10 cellular contexts compared by ENCODE assay signal in the genomic region with DNA sequence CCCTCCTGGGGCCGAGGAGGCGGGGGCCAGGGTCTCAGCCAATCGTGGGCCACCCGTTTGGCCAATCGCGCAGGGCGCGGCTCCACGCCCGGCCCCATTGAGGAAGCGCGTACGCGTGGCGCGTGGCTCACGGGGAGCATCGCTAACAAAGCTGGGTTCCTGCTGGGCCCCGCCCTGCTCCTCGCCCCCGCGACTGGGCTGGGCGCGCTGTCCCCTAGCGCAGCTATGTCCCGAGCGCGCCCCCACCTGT. TPM values are rescaled to one million over a fixed set of nuclear protein-coding genes. Genes with fewer than 3 reads are reported as not detected.
DNase-seq lines count a peak whose midpoint lies in the region; ATAC-seq and TF ChIP-seq lines count a peak whose summit lies in the region.
"Had no signal": no experiment of that assay in that cellular context is flagged by ENCODE, and none has a peak within 500 bp of the region (broad histone marks: within the 10 kb centered on the region; RNA-seq: fewer than 3 reads in every experiment).

No MANE protein-coding gene starts in this region.

- no peak overlapping the region for H3K4me3 ChIP-seq in CD4-positive, alpha-beta memory T cell (ENCODE audit: low read length in 2 of 2)
- H3K4me3 ChIP-seq in heart left ventricle, result peak overlapping the region in 5 of 12 donors; percentile 4 to 59 (median 47)
- peak overlapping the region; percentile 38 for H3K4me3 ChIP-seq in psoas muscle
- no peak overlapping the region for H3K4me3 ChIP-seq in foreskin fibroblast (ENCODE audit: low read depth in 1 of 2, low read length in 2 of 2)
- no peak overlapping the region for H3K4me3 ChIP-seq in BE2C (ENCODE audit: low read depth, low read length)
- no peak overlapping the region for H3K4me3 ChIP-seq in PC-9

- H3K27me3 Mint-ChIP-seq in CD4-positive, alpha-beta memory T cell, result peaks cover 17% of the 10 kb centered on the region in 2 donors
- H3K27me3 Mint-ChIP-seq in T-helper 2 cell treated with Interferon-gamma antibody and Interleukin-4, amounts not matched to agents 5 μg/mL and 100 μg/mL, for 36 hours (ENCODE audit: low read depth), result peaks cover 40% of the 10 kb centered on the region

- no peak overlapping the region for H3K27ac Mint-ChIP-seq in CD4-positive, alpha-beta memory T cell
- H3K27ac Mint-ChIP-seq in T-helper 2 cell treated with Interferon-gamma antibody and Interleukin-4, amounts not matched to agents 5 μg/mL and 100 μg/mL, for 36 hours, result no peak overlapping the region

- ATAC-seq in heart left ventricle (peak in 3 of 4 donors; percentile 47 to 62 (median 61)), psoas muscle (no peak)

- no peaks in the 10 kb centered on the region for H3K79me2 ChIP-seq in PC-9 (ENCODE audit: low read depth)

- no peaks in the 10 kb centered on the region for H4K20me1 ChIP-seq in PC-9 (ENCODE audit: insufficient read depth)

- H3K4me3 Mint-ChIP-seq in CD4-positive, alpha-beta memory T cell, result no peak overlapping the region
- no peak overlapping the region for H3K4me3 Mint-ChIP-seq in T-helper 2 cell treated with Interferon-gamma antibody and Interleukin-4, amounts not matched to agents 5 μg/mL and 100 μg/mL, for 36 hours

- CTCF ChIA-PET in CD4-positive, alpha-beta memory T cell (lab: Charles Lee; ENCODE audit: partially characterized antibody), result no interaction called here
- CTCF ChIA-PET in PC-9 (lab: Charles Lee), result no interaction called here

- no peak overlapping the region for H3K27ac ChIP-seq in CD4-positive, alpha-beta memory T cell (ENCODE audit: low read depth, low read length)
- H3K27ac ChIP-seq in heart left ventricle, result no peak overlapping the region
- H3K27ac ChIP-seq in psoas muscle, result no peak overlapping the region
- H3K27ac ChIP-seq in PC-9, result no peak overlapping the region

- peaks cover 11% of the 10 kb centered on the region for H3K27me3 ChIP-seq in CD4-positive, alpha-beta memory T cell (ENCODE audit: insufficient read depth, low read length)
- H3K27me3 ChIP-seq in heart left ventricle (peaks cover 34 to 58% (median 46%) of the 10 kb centered on the region in 9 donors), psoas muscle (ENCODE audit: insufficient read depth in 3 of 3, low read length in 2 of 3) (peaks cover 0 to 84% (median 40%) of the 10 kb centered on the region in 3 donors), BE2C (peaks cover 26% of the 10 kb centered on the region), PC-9 (ENCODE audit: insufficient read depth, low read depth) (no peaks in the 10 kb centered on the region)

- POLR2A ChIA-PET in CD4-positive, alpha-beta memory T cell (lab: Charles Lee; ENCODE audit: partially characterized antibody), result no interaction called here
- POLR2A ChIA-PET in PC-9 (lab: Charles Lee; ENCODE audit: unreplicated experiment), result no interaction called here

- peak in 4 of 5 donors; percentile 25 to 48 (median 36) for DNase-seq in CD4-positive, alpha-beta memory T cell
- DNase-seq in activated CD4-positive, alpha-beta T cell treated with anti-CD3 and anti-CD28 coated beads for 4 hours, result peak; percentile 61 to 63
- peak in 2 of 5 donors; percentile 63 to 79 for DNase-seq in heart left ventricle
- DNase-seq in psoas muscle, result peak; percentile 48 to 65
- DNase-seq in foreskin fibroblast, result no peak
- no peak for DNase-seq in BE2C
- no peak for DNase-seq in PC-9
- DNase-seq in T-helper 2 cell treated with Interferon-gamma antibody and Interleukin-4, amounts not matched to agents 5 μg/mL and 100 μg/mL, for 36 hours (ENCODE audit: low spot score), result no peak

- no peak for TF ChIP-seq POLR2A in heart left ventricle (IDR thresholded peaks at IDR 0.05)

- no peaks in the 10 kb centered on the region for H3K9me3 ChIP-seq in CD4-positive, alpha-beta memory T cell (ENCODE audit: control insufficient read depth in 1 of 2, low read length in 2 of 2)
- H3K9me3 ChIP-seq in heart left ventricle (no peaks in the 10 kb centered on the region), psoas muscle (no peaks in the 10 kb centered on the region), BE2C (no peaks in the 10 kb centered on the region), PC-9 (ENCODE audit: insufficient read depth, low read depth) (no peaks in the 10 kb centered on the region)

- 0 to 4% (median 3%) methylated on average over 1 to 28 of the region's 28 CpGs for WGBS in heart left ventricle, 4 donors
- 0 to 4% (median 2%) methylated on average over 28 of the region's 28 CpGs for WGBS in psoas muscle, 3 donors

- H3K9me2 ChIP-seq in PC-9 (ENCODE audit: insufficient read depth), result no peaks in the 10 kb centered on the region

- no TSS peak for BruUV-seq in PC-9 (replicated peaks; lab: Mats Ljungman, UMichigan)

- H3K4me1 Mint-ChIP-seq in CD4-positive, alpha-beta memory T cell, result peaks cover 6 to 21% (median 13%) of the 10 kb centered on the region in 4 donors
- H3K4me1 Mint-ChIP-seq in T-helper 2 cell treated with Interferon-gamma antibody and Interleukin-4, amounts not matched to agents 5 μg/mL and 100 μg/mL, for 36 hours (ENCODE audit: low read depth), result peaks cover 9% of the 10 kb centered on the region

- peaks cover 32% of the 10 kb centered on the region for H3K4me1 ChIP-seq in CD4-positive, alpha-beta memory T cell (ENCODE audit: insufficient read depth, low read length)
- H3K4me1 ChIP-seq in heart left ventricle, result peaks cover 0 to 36% (median 12%) of the 10 kb centered on the region in 12 donors
- peaks cover 4% of the 10 kb centered on the region for H3K4me1 ChIP-seq in psoas muscle
- H3K4me1 ChIP-seq in BE2C, result no peaks in the 10 kb centered on the region
- 0 out of 2 replicates have a peak, but pooled peaks cover 6% of the 10 kb centered on the region for H3K4me1 ChIP-seq in PC-9 (replicated peaks; ENCODE audit: insufficient read depth)

- intact Hi-C loops in CD4-positive, alpha-beta memory T cell (cut with micrococcal nuclease), result no loop called here
- intact Hi-C loops in heart left ventricle (cut with DNase I), result no loop called here
- intact Hi-C loops in psoas muscle (cut with DNase I), result no loop called here
- intact Hi-C loops in PC-9 (cut with micrococcal nuclease; ENCODE audit: unreplicated experiment), result no loop called here

- no peaks in the 10 kb centered on the region for H3K36me3 Mint-ChIP-seq in CD4-positive, alpha-beta memory T cell
- no peaks in the 10 kb centered on the region for H3K36me3 Mint-ChIP-seq in T-helper 2 cell treated with Interferon-gamma antibody and Interleukin-4, amounts not matched to agents 5 μg/mL and 100 μg/mL, for 36 hours (ENCODE audit: low read depth)

- H3K4me2 ChIP-seq in PC-9, result no peak overlapping the region

- peaks cover 0 to 2% (median 0%) of the 10 kb centered on the region in 8 donors for H3K9me3 Mint-ChIP-seq in CD4-positive, alpha-beta memory T cell
- no peaks in the 10 kb centered on the region for H3K9me3 Mint-ChIP-seq in T-helper 2 cell treated with Interferon-gamma antibody and Interleukin-4, amounts not matched to agents 5 μg/mL and 100 μg/mL, for 36 hours

- H3F3A ChIP-seq in PC-9 (ENCODE audit: insufficient read depth, low read depth), result peaks cover 7% of the 10 kb centered on the region

- no peak overlapping the region for H2AFZ ChIP-seq in PC-9

- TF ChIP-seq CTCF in heart left ventricle (IDR thresholded peaks at IDR 0.05) (no peak), psoas muscle (IDR thresholded peaks at IDR 0.05) (no peak), foreskin fibroblast (IDR thresholded peaks at IDR 0.05; ENCODE audit: low read depth, low read length) (no peak), BE2C (IDR thresholded peaks at IDR 0.05; ENCODE audit: low read depth, low read length) (no peak), PC-9 (conservative IDR thresholded peaks at IDR 0.05) (no peak)

- H3K36me3 ChIP-seq in CD4-positive, alpha-beta memory T cell (ENCODE audit: insufficient read depth, low read length), result no peaks in the 10 kb centered on the region
- H3K36me3 ChIP-seq in heart left ventricle, result no peaks in the 10 kb centered on the region
- no peaks in the 10 kb centered on the region for H3K36me3 ChIP-seq in psoas muscle (ENCODE audit: insufficient read depth in 1 of 2, low read depth in 1 of 2)
- no peaks in the 10 kb centered on the region for H3K36me3 ChIP-seq in BE2C
- no peaks in the 10 kb centered on the region for H3K36me3 ChIP-seq in PC-9 (ENCODE audit: low read depth)

RNA-seq across cellular contexts. Expression of gene ASCL2, which starts 0.6 kb away (rescaled TPM):
- under 1 TPM in 1 of 2 experiments, not detected in 1; 0.29 TPM for total RNA-seq in CD4-positive, alpha-beta memory T cell
- polyA plus RNA-seq in CD4-positive, alpha-beta memory T cell, result under 1 TPM in 1 of 2 donors, not detected in 1; 0.57 TPM
- total RNA-seq in heart left ventricle, result 1 to 10 TPM in 1 of 9 donors, under 1 TPM in 2, not detected in 6; 0.33 to 2.3 (median 0.54) TPM
- under 1 TPM in 1 of 2 donors, not detected in 1; 0.07 TPM for polyA plus RNA-seq in heart left ventricle
- total RNA-seq in psoas muscle, result not detected
- polyA plus RNA-seq in psoas muscle, result under 1 TPM in 2 of 3 donors, not detected in 1; 0.03 to 0.08 TPM
- polyA plus RNA-seq in BE2C (2012; ENCODE audit: insufficient read depth, insufficient read length, low read depth), result not detected
- not detected in 2 replicates for total RNA-seq in PC-9 (2021)
- total RNA-seq: dermis microvascular lymphatic vessel endothelial cell, NCI-H460 had no signal

RNA-seq across cellular contexts. Expression of gene C11orf21, which starts 30.7 kb away (rescaled TPM):
- total RNA-seq in CD4-positive, alpha-beta memory T cell, result 10 to 100 TPM; 64.5 to 65.6 TPM
- polyA plus RNA-seq in CD4-positive, alpha-beta memory T cell, result 10 to 100 TPM in 1 of 2 donors, 1 to 10 TPM in 1; 9.4 to 10.8 TPM
- 10 to 100 TPM in 8 of 9 donors, 1 to 10 TPM in 1; 4.8 to 41.2 (median 29.9) TPM for total RNA-seq in heart left ventricle
- 10 to 100 TPM in 1 of 2 donors, 1 to 10 TPM in 1; 5.1 to 34.6 TPM for polyA plus RNA-seq in heart left ventricle
- total RNA-seq in psoas muscle, result under 1 TPM in 3 of 4 donors, not detected in 1; 0.21 to 0.40 (median 0.22) TPM
- polyA plus RNA-seq in psoas muscle, result under 1 TPM; 0.04 to 0.18 (median 0.12) TPM
- not detected for polyA plus RNA-seq in BE2C (2012; ENCODE audit: insufficient read depth, insufficient read length, low read depth)
- not detected in 2 replicates for total RNA-seq in PC-9 (2021)
- total RNA-seq: dermis microvascular lymphatic vessel endothelial cell, NCI-H460 had no signal

RNA-seq across cellular contexts. Expression of gene TSPAN32, which starts 30.8 kb away (rescaled TPM):
- total RNA-seq in CD4-positive, alpha-beta memory T cell, result 10 to 100 TPM; 41.5 to 50.2 TPM
- 10 to 100 TPM; 14.6 to 52.7 TPM for polyA plus RNA-seq in CD4-positive, alpha-beta memory T cell
- total RNA-seq in heart left ventricle, result 10 to 100 TPM in 7 of 9 donors, 1 to 10 TPM in 2; 9.5 to 29.5 (median 19.2) TPM
- polyA plus RNA-seq in heart left ventricle, result 10 to 100 TPM in 1 of 2 donors, 1 to 10 TPM in 1; 3.5 to 15.5 TPM
- total RNA-seq in psoas muscle, result under 1 TPM in 3 of 4 donors, not detected in 1; 0.13 to 0.56 (median 0.54) TPM
- under 1 TPM; 0.04 to 0.29 (median 0.04) TPM for polyA plus RNA-seq in psoas muscle
- 3.5 TPM for polyA plus RNA-seq in BE2C (2012; ENCODE audit: insufficient read depth, insufficient read length, low read depth)
- total RNA-seq in PC-9 (2021), result not detected in 2 replicates
- total RNA-seq: dermis microvascular lymphatic vessel endothelial cell, NCI-H460 had no signal

Comparison
In these comparisons a context has a peak if more than half of its experiments do, and no peak if none do; other contexts are left out.
1. DNase-seq: peak in CD4-positive, alpha-beta memory T cell (4 of 5), activated CD4-positive, alpha-beta T cell treated with anti-CD3 and anti-CD28 coated beads for 4 hours (2 of 2) and psoas muscle (2 of 2); none in foreskin fibroblast (0 of 2), BE2C (single experiment), PC-9 (0 of 2) and T-helper 2 cell treated with Interferon-gamma antibody and Interleukin-4, amounts not matched to agents 5 μg/mL and 100 μg/mL, for 36 hours (single experiment).
2. ATAC-seq: peak in heart left ventricle (3 of 4); none in psoas muscle (0 of 4).
3. RNA of gene TSPAN32, which starts 30.8 kb away (total RNA-seq): 41.5 to 50.2 TPM in CD4-positive, alpha-beta memory T cell and 9.5 to 29.5 TPM in heart left ventricle; 0.13 to 0.56 TPM in psoas muscle and not detected in PC-9; every median in the first group is over 4 times any median in the second.